8 cellular contexts compared by ENCODE assay signal in the genomic region with DNA sequence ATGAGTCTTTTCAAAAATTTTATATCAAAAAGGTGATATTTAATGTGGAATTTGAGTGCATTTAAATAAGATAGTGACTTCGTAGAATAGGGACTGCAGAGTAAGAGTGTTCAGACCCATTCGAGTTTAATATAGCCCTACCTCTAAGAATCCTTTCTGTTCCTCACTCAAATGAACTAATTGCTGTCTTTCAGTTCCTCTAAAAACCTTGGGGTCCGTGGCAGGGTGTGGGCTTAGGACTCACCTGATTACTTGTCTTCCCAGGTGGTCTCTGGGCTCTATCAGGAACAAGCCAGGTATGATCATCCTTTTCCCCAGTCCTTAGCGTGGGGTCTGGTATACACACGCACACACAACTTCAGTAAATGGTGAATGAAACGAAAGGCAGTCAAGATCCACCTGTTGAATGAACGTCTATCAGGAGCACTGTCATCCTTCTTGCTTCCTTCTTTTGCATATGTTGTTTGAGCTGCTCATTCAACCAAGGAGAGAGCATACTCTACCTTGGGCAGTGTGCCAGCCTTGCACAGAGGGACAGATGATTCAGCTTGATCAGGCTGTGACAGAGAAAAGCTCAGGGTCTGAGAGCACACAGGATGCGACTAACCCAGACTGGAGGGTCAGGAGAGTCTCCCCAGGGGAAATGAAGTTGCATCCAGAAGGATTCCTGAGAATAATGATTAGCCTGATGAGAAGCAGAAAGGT. TPM values are rescaled to one million over a fixed set of nuclear protein-coding genes. Genes with fewer than 3 reads are reported as not detected.
DNase-seq lines count a peak whose midpoint lies in the region; ATAC-seq and TF ChIP-seq lines count a peak whose summit lies in the region.

No MANE protein-coding gene starts in this region.

- H3K27ac ChIP-seq in KMS-11 (peak overlapping the region; percentile 18; the same call in 1 of the 2 replicates), PC-3 (ENCODE audit: low read length) (peak overlapping the region; percentile 21), psoas muscle (peak overlapping the region; percentile 97)

- intact Hi-C loops in PC-3 (cut with micrococcal nuclease), result loop anchor here (5.0 kb wide), 1 partner anchor 62 kb away; no protein-coding TSS in a partner anchor
- intact Hi-C loops in Right ventricle myocardium superior (cut with DNase I), result loop anchor here (10.0 kb wide), 1 partner anchor 60 kb away; no protein-coding TSS in a partner anchor
- intact Hi-C loops in psoas muscle (cut with DNase I), result loop anchor here in 1 of 2 donors (5.0 kb wide), 1 partner anchor 62 kb away; no protein-coding TSS in a partner anchor

- CTCF ChIA-PET in PC-3 (lab: Charles Lee), result interaction anchor here (0.7 to 1.1 kb wide), 3 partner anchors 26 to 62 kb away, joined by 3 to 4 read pairs (median 3); no protein-coding TSS in a partner anchor

- ATAC-seq in GM21717 (IDR thresholded peaks at IDR 0.05; ENCODE audit: unreplicated experiment), result peak; percentile 63
- ATAC-seq in PC-3, result peak; percentile 48
- ATAC-seq in Right ventricle myocardium superior (ENCODE audit: poor library complexity), result no peak
- peak; percentile 25 to 62 (median 58) for ATAC-seq in psoas muscle

- WGBS in psoas muscle, 3 donors, result 65 to 71% (median 70%) methylated on average over 8 of the region's 8 CpGs

- H3K9ac ChIP-seq in KMS-11, result peak overlapping the region; percentile 15; the same call in 1 of the 2 replicates
- H3K9ac ChIP-seq in PC-3 (ENCODE audit: low read length), result peak overlapping the region; percentile 92; the same call in 1 of the 2 replicates

- POLR2A ChIA-PET in PC-3 (lab: Charles Lee; ENCODE audit: unreplicated experiment), result no interaction called here

- TF ChIP-seq CTCF in KMS-11 (conservative IDR thresholded peaks at IDR 0.05; ENCODE audit: low read depth, low read length) (no peak), PC-3 (conservative IDR thresholded peaks at IDR 0.05; ENCODE audit: low read depth, low read length) (no peak), psoas muscle (IDR thresholded peaks at IDR 0.05) (no peak)

- H3K4me3 ChIP-seq in KMS-11 (IDR thresholded peaks at IDR 0.05; ENCODE audit: insufficient read depth, low read depth, low read length) (no peak overlapping the region), PC-3 (ENCODE audit: low read length) (peak overlapping the region; percentile 96), psoas muscle (peak overlapping the region; percentile 96)

- H4K20me1 ChIP-seq in KMS-11 (ENCODE audit: insufficient read depth) (no peaks in the 10 kb centered on the region), PC-3 (ENCODE audit: low read length) (peaks cover 15% of the 10 kb centered on the region; the same call in 1 of the 2 replicates)

- H3K36me3 ChIP-seq in KMS-11 (ENCODE audit: insufficient read depth), result no peaks in the 10 kb centered on the region
- no peaks in the 10 kb centered on the region for H3K36me3 ChIP-seq in PC-3 (ENCODE audit: low read depth, low read length)
- no peaks in the 10 kb centered on the region for H3K36me3 ChIP-seq in psoas muscle (ENCODE audit: insufficient read depth in 1 of 2, low read depth in 1 of 2)

- H3K79me2 ChIP-seq in KMS-11 (ENCODE audit: insufficient read depth, low read depth) (peaks cover 15% of the 10 kb centered on the region; the same call in 1 of the 2 replicates), PC-3 (ENCODE audit: low read length) (peaks cover 36% of the 10 kb centered on the region)

- H3K9me3 ChIP-seq in PC-3 (ENCODE audit: low read length) (no peaks in the 10 kb centered on the region), psoas muscle (no peaks in the 10 kb centered on the region)

- H3K27me3 ChIP-seq in KMS-11 (ENCODE audit: insufficient read depth, low read depth) (no peaks in the 10 kb centered on the region), PC-3 (ENCODE audit: low read length) (no peaks in the 10 kb centered on the region), psoas muscle (ENCODE audit: insufficient read depth in 3 of 3, low read length in 2 of 3) (no peaks in the 10 kb centered on the region)

- peaks cover 3% of the 10 kb centered on the region for H3F3A ChIP-seq in PC-3 (ENCODE audit: low read length, unreplicated experiment)

- DNase-seq in DMS79 treated with DMSO at 0.1 percent for 48 hours (lab: John Stamatoyannopoulos, UW) (peak; percentile 95), PC-3 (peak; percentile 89), Right ventricle myocardium superior (peak; percentile 62), psoas muscle (peak; percentile 78 to 84), NCI-H1048 (lab: John Stamatoyannopoulos, UW) (no peak)
- DNase-seq in activated effector memory CD4-positive, alpha-beta T cell treated with anti-CD3 and anti-CD28 coated beads, Interleukin-2, amount 50 U/mL, for 16 hours, result peak; percentile 72

- H3K9me2 ChIP-seq in PC-3 (replicated peaks; ENCODE audit: low read length), result no peaks in the 10 kb centered on the region

- BruUV-seq in PC-3 (replicated peaks; lab: Mats Ljungman, UMichigan), result no TSS peak

- H2AFZ ChIP-seq in KMS-11 (ENCODE audit: low read depth) (peak overlapping the region; percentile 34; the same call in 1 of the 2 replicates), PC-3 (ENCODE audit: low read length) (peak overlapping the region; percentile 94)

- H3K4me1 ChIP-seq in KMS-11 (ENCODE audit: low read depth, poor library complexity, severe bottlenecking), result no peaks in the 10 kb centered on the region
- H3K4me1 ChIP-seq in PC-3 (ENCODE audit: insufficient read depth, low read length), result peaks cover 23% of the 10 kb centered on the region
- H3K4me1 ChIP-seq in psoas muscle, result peaks cover 18% of the 10 kb centered on the region

- H3K4me2 ChIP-seq in KMS-11 (peak overlapping the region; percentile 45), PC-3 (ENCODE audit: low read length) (peak overlapping the region; percentile 87)

RNA-seq across cellular contexts. Expression of a gene that starts 1.2 kb away (rescaled TPM):
- total RNA-seq in PC-3 (2014; rRNA removed) (117 and 169 TPM in 2 replicates), Right ventricle myocardium superior (106 TPM), psoas muscle (100 to 1,000 TPM; 102 to 113 (median 107) TPM)
- 100 to 1,000 TPM in 1 of 3 donors, 10 to 100 TPM in 2; 64.3 to 137 (median 71.2) TPM for polyA plus RNA-seq in psoas muscle

Comparison
In these comparisons a context has a peak if more than half of its experiments do, and no peak if none do; other contexts are left out.
1. H3K27ac ChIP-seq: peak in every context shown above with its lines; median percentile 97 in psoas muscle; 21 in PC-3; 18 in KMS-11.